Comparison of ENCODE assay signal across 9 cellular contexts in genomic region chr3:71185733-71186455, GRCh38.
DNase-seq lines count a peak whose midpoint lies in the region; ATAC-seq and TF ChIP-seq lines count a peak whose summit lies in the region.
"Had no signal": no experiment of that assay in that cellular context is flagged by ENCODE, and none has a peak within 500 bp of the region (broad histone marks: within the 10 kb centered on the region; RNA-seq: fewer than 3 reads in every experiment).

No MANE protein-coding gene starts in this region.

- H3K9me3 ChIP-seq in hepatocyte (ENCODE audit: low read depth) (no peaks in the 10 kb centered on the region), right cardiac atrium (ENCODE audit: control insufficient read depth, low read length) (no peaks in the 10 kb centered on the region)

- H2AFZ ChIP-seq in hepatocyte, result no peak overlapping the region

- no peak overlapping the region for H3K4me2 ChIP-seq in hepatocyte

- DNase-seq in CD1c-positive myeloid dendritic cell (ENCODE audit: extremely low spot score), result peak; percentile 15
- peak; percentile 69 for DNase-seq in HT1080 (ENCODE audit: low read depth)
- DNase-seq in activated T-cell treated with anti-CD3 and anti-CD28 coated beads, Interleukin-2, amount 50 U/mL, for 24 hours, result no peak
- peak; percentile 31 for DNase-seq in hepatocyte (ENCODE audit: low spot score)
- no peak for DNase-seq in right cardiac atrium
- DNase-seq in activated T-helper 1 cell treated with anti-CD3 and anti-CD28 coated beads, Interleukin-12 subunit alpha, Interleukin-12 subunit beta, Interleukin-2, Interleukin-4 antibody, amounts not matched to agents 30 ng/mL and 10 ng/mL and 1 ng/mL, durations not matched to agents 14 hours and 24 hours and 36 hours (ENCODE audit: low spot score), result no peak

- no peak overlapping the region for H3K4me3 ChIP-seq in hepatocyte
- H3K4me3 ChIP-seq in right cardiac atrium (ENCODE audit: low read length), result no peak overlapping the region

- H3K4me3 Mint-ChIP-seq in activated T-cell treated with anti-CD3 and anti-CD28 coated beads, Interleukin-2, amount 50 U/mL, for 24 hours, result peak overlapping the region; percentile 25
- no peak overlapping the region for H3K4me3 Mint-ChIP-seq in activated T-helper 1 cell treated with anti-CD3 and anti-CD28 coated beads, Interleukin-12 subunit alpha, Interleukin-12 subunit beta, Interleukin-2, Interleukin-4 antibody, amounts not matched to agents 30 ng/mL and 10 ng/mL and 1 ng/mL, durations not matched to agents 14 hours and 24 hours and 36 hours

- H3K27me3 Mint-ChIP-seq in activated T-cell treated with anti-CD3 and anti-CD28 coated beads, Interleukin-2, amount 50 U/mL, for 24 hours, result no peaks in the 10 kb centered on the region
- peaks cover 2% of the 10 kb centered on the region for H3K27me3 Mint-ChIP-seq in activated T-helper 1 cell treated with anti-CD3 and anti-CD28 coated beads, Interleukin-12 subunit alpha, Interleukin-12 subunit beta, Interleukin-2, Interleukin-4 antibody, amounts not matched to agents 30 ng/mL and 10 ng/mL and 1 ng/mL, durations not matched to agents 14 hours and 24 hours and 36 hours (ENCODE audit: insufficient read depth)

- H3K36me3 ChIP-seq in hepatocyte (replicated peaks; ENCODE audit: insufficient read depth, low read depth), result no peaks in the 10 kb centered on the region

- no peak for TF ChIP-seq CTCF in hepatocyte (IDR thresholded peaks at IDR 0.05; ENCODE audit: poor library complexity)

- peak overlapping the region; percentile 90 for H3K27ac Mint-ChIP-seq in activated T-cell treated with anti-CD3 and anti-CD28 coated beads, Interleukin-2, amount 50 U/mL, for 24 hours
- H3K27ac Mint-ChIP-seq in activated T-helper 1 cell treated with anti-CD3 and anti-CD28 coated beads, Interleukin-12 subunit alpha, Interleukin-12 subunit beta, Interleukin-2, Interleukin-4 antibody, amounts not matched to agents 30 ng/mL and 10 ng/mL and 1 ng/mL, durations not matched to agents 14 hours and 24 hours and 36 hours, result no peak overlapping the region

- peaks cover 74% of the 10 kb centered on the region for H3K36me3 Mint-ChIP-seq in activated T-cell treated with anti-CD3 and anti-CD28 coated beads, Interleukin-2, amount 50 U/mL, for 24 hours (ENCODE audit: low read depth)
- peaks cover 3% of the 10 kb centered on the region for H3K36me3 Mint-ChIP-seq in activated T-helper 1 cell treated with anti-CD3 and anti-CD28 coated beads, Interleukin-12 subunit alpha, Interleukin-12 subunit beta, Interleukin-2, Interleukin-4 antibody, amounts not matched to agents 30 ng/mL and 10 ng/mL and 1 ng/mL, durations not matched to agents 14 hours and 24 hours and 36 hours (ENCODE audit: low read depth)

- H3K27me3 ChIP-seq in hepatocyte (no peaks in the 10 kb centered on the region), right cardiac atrium (ENCODE audit: control insufficient read depth, insufficient read depth) (no peaks in the 10 kb centered on the region)

- no peaks in the 10 kb centered on the region for H4K20me1 ChIP-seq in hepatocyte (ENCODE audit: insufficient read depth, poor library complexity, severe bottlenecking)

- intact Hi-C loops in right cardiac atrium (cut with DNase I), result no loop called here
- intact Hi-C loops in activated T-helper 1 cell treated with anti-CD3 and anti-CD28 coated beads, Interleukin-12 subunit alpha, Interleukin-12 subunit beta, Interleukin-2, Interleukin-4 antibody, amounts not matched to agents 30 ng/mL and 10 ng/mL and 1 ng/mL, durations not matched to agents 14 hours and 24 hours and 36 hours (cut with micrococcal nuclease), result loop anchor here (5.0 kb wide), 1 partner anchor 396 kb away; the partner anchor contains the start of gene FOXP1

- H3K4me1 ChIP-seq in hepatocyte (ENCODE audit: insufficient read depth) (no peaks in the 10 kb centered on the region), right cardiac atrium (ENCODE audit: control insufficient read depth, insufficient read depth, low read length) (peaks cover 3% of the 10 kb centered on the region)

- WGBS in hepatocyte (ENCODE audit: low lambda C conversion rate, missing lambda C conversion rate), result 84% methylated on average over 3 of the region's 3 CpGs
- WGBS in right cardiac atrium, result 71% methylated on average over 3 of the region's 3 CpGs

- no peaks in the 10 kb centered on the region for H3K9me3 Mint-ChIP-seq in activated T-cell treated with anti-CD3 and anti-CD28 coated beads, Interleukin-2, amount 50 U/mL, for 24 hours
- H3K9me3 Mint-ChIP-seq in activated T-helper 1 cell treated with anti-CD3 and anti-CD28 coated beads, Interleukin-12 subunit alpha, Interleukin-12 subunit beta, Interleukin-2, Interleukin-4 antibody, amounts not matched to agents 30 ng/mL and 10 ng/mL and 1 ng/mL, durations not matched to agents 14 hours and 24 hours and 36 hours, result no peaks in the 10 kb centered on the region

- ATAC-seq in GM18909 (IDR thresholded peaks at IDR 0.05; ENCODE audit: poor library complexity, unreplicated experiment) (no peak), right cardiac atrium (no peak), GM21447 (IDR thresholded peaks at IDR 0.05; ENCODE audit: unreplicated experiment) (no peak)

- no peaks in the 10 kb centered on the region for H3K9me2 ChIP-seq in hepatocyte (replicated peaks; ENCODE audit: insufficient read depth)

- H3K4me1 Mint-ChIP-seq in activated T-cell treated with anti-CD3 and anti-CD28 coated beads, Interleukin-2, amount 50 U/mL, for 24 hours (ENCODE audit: low read depth), result peaks cover 68% of the 10 kb centered on the region
- peaks cover 15% of the 10 kb centered on the region for H3K4me1 Mint-ChIP-seq in activated T-helper 1 cell treated with anti-CD3 and anti-CD28 coated beads, Interleukin-12 subunit alpha, Interleukin-12 subunit beta, Interleukin-2, Interleukin-4 antibody, amounts not matched to agents 30 ng/mL and 10 ng/mL and 1 ng/mL, durations not matched to agents 14 hours and 24 hours and 36 hours (ENCODE audit: low read depth)

- H3K27ac ChIP-seq in hepatocyte, result no peak overlapping the region
- no peak overlapping the region for H3K27ac ChIP-seq in right cardiac atrium (ENCODE audit: low read length)
- H3K27ac ChIP-seq: VCaP had no signal

- H3K79me2 ChIP-seq in hepatocyte, result peaks cover 26% of the 10 kb centered on the region

Comparison
In these comparisons a context has a peak if more than half of its experiments do, and no peak if none do; other contexts are left out.
1. DNase-seq: peak in CD1c-positive myeloid dendritic cell (single experiment), HT1080 (single experiment) and hepatocyte (single experiment); none in activated T-cell treated with anti-CD3 and anti-CD28 coated beads, Interleukin-2, amount 50 U/mL, for 24 hours (single experiment), right cardiac atrium (0 of 3) and activated T-helper 1 cell treated with anti-CD3 and anti-CD28 coated beads, Interleukin-12 subunit alpha, Interleukin-12 subunit beta, Interleukin-2, Interleukin-4 antibody, amounts not matched to agents 30 ng/mL and 10 ng/mL and 1 ng/mL, durations not matched to agents 14 hours and 24 hours and 36 hours (single experiment).